Comparison of ENCODE assay signal across 8 cellular contexts in genomic region chr1:46533179-46533864, GRCh38. TPM values are rescaled to one million over a fixed set of nuclear protein-coding genes. Genes with fewer than 3 reads are reported as not detected.
DNase-seq lines count a peak whose midpoint lies in the region; ATAC-seq and FAIRE-seq lines count a peak whose summit lies in the region.

No MANE protein-coding gene starts in this region.

- H3K23ac ChIP-seq in trophoblast cell (ENCODE audit: low read length): no peak overlapping the region

- no peak overlapping the region for H2AFZ ChIP-seq in trophoblast cell (ENCODE audit: insufficient read depth, low read length, poor library complexity)

- ATAC-seq in GM21390 (IDR thresholded peaks at IDR 0.05; ENCODE audit: unreplicated experiment): no peak

- H3K9ac ChIP-seq in NT2/D1 (ENCODE audit: insufficient read length, low read depth): peak overlapping the region; percentile 79
- H3K9ac ChIP-seq in trophoblast cell (ENCODE audit: low read length): no peak overlapping the region

- DNase-seq in GM03348 (ENCODE audit: low spot score) (peak; percentile 73), NT2/D1 (ENCODE audit: low read depth, low spot score) (no peak), globus pallidus (ENCODE audit: low spot score) (peak; percentile 19), trophoblast cell (peak in 1 of 2 donors; percentile 40), urothelium cell line (ENCODE audit: low spot score) (no peak), HT-29 (ENCODE audit: low spot score) (no peak)
- peak in 3 of 4 experiments; percentile 17 to 51 (median 23) for DNase-seq in activated naive CD4-positive, alpha-beta T cell (lab: John Stamatoyannopoulos, UW)

- H3K36me3 ChIP-seq in NT2/D1 (ENCODE audit: insufficient read depth, insufficient read length, low read length) (no peaks in the 10 kb centered on the region), trophoblast cell (ENCODE audit: control insufficient read depth in 1 of 2, insufficient read depth in 2 of 2, low read length in 2 of 2) (no peaks in the 10 kb centered on the region)

- FAIRE-seq in urothelium cell line (lab: Jason Lieb, UNC): no peak

- no peak overlapping the region for H3K4ac ChIP-seq in trophoblast cell (ENCODE audit: low read depth, low read length)

- H2AK5ac ChIP-seq in trophoblast cell (ENCODE audit: low read length): no peak overlapping the region

- H3K9me3 ChIP-seq in NT2/D1 (ENCODE audit: insufficient read depth, low read length): peaks cover 10% of the 10 kb centered on the region
- peaks cover 2% of the 10 kb centered on the region for H3K9me3 ChIP-seq in trophoblast cell (ENCODE audit: insufficient read depth, low read depth, low read length)

- peak overlapping the region; percentile 86 for H3K4me2 ChIP-seq in trophoblast cell (ENCODE audit: low read length)

- no peak overlapping the region for H3K18ac ChIP-seq in trophoblast cell (ENCODE audit: low read length)

- no peaks in the 10 kb centered on the region for H3K79me2 ChIP-seq in trophoblast cell (ENCODE audit: control insufficient read depth, insufficient read depth, low read length, poor library complexity)

- no CpG with 5 or more reads among the region's 71 CpGs for WGBS in trophoblast cell (ENCODE audit: extremely low coverage, insufficient coverage, insufficient read length)

- no peak overlapping the region for H4K12ac ChIP-seq in trophoblast cell (ENCODE audit: low read depth, low read length)

- H2BK12ac ChIP-seq in trophoblast cell (ENCODE audit: low read length): no peak overlapping the region

- no peaks in the 10 kb centered on the region for H3K79me1 ChIP-seq in trophoblast cell (ENCODE audit: low read length)

- H2BK120ac ChIP-seq in trophoblast cell (ENCODE audit: insufficient read depth, low read length, poor library complexity): no peak overlapping the region

- no peak overlapping the region for H3K14ac ChIP-seq in trophoblast cell (ENCODE audit: low read length)

- peaks cover 26% of the 10 kb centered on the region for H3K4me1 ChIP-seq in NT2/D1 (ENCODE audit: insufficient read depth, insufficient read length)
- H3K4me1 ChIP-seq in trophoblast cell (ENCODE audit: control insufficient read depth in 1 of 2, insufficient read depth in 2 of 2, low read length in 2 of 2): peaks cover 6 to 7% of the 10 kb centered on the region in 2 experiments

- no peak overlapping the region for H3K27ac ChIP-seq in trophoblast cell (ENCODE audit: low read depth, low read length)

- H4K8ac ChIP-seq in trophoblast cell (ENCODE audit: low read depth, low read length): no peak overlapping the region

- H3K4me3 ChIP-seq in NT2/D1 (ENCODE audit: insufficient read length, low read depth) (peak overlapping the region; percentile 45), trophoblast cell (ENCODE audit: low read depth, low read length) (peak overlapping the region; percentile 60)

- H3K27me3 ChIP-seq in NT2/D1 (ENCODE audit: insufficient read depth, insufficient read length): peaks cover 89% of the 10 kb centered on the region
- peaks cover 21% of the 10 kb centered on the region for H3K27me3 ChIP-seq in trophoblast cell (ENCODE audit: insufficient read depth, low read length)

- no peak overlapping the region for H4K91ac ChIP-seq in trophoblast cell (ENCODE audit: low read depth, low read length)

- H2BK5ac ChIP-seq in trophoblast cell (ENCODE audit: low read depth, low read length, poor library complexity): no peak overlapping the region

RNA-seq across cellular contexts. Expression of gene KNCN, which starts 18.1 kb away (rescaled TPM):
- polyA plus RNA-seq in trophoblast cell (2013): not detected in 2 replicates
- not detected in 2 replicates for total RNA-seq in HT-29 (2014; rRNA removed; shearing (Covaris generic))

RNA-seq across cellular contexts. Expression of gene DMBX1, which starts 43.7 kb away (rescaled TPM):
- not detected in 2 replicates for polyA plus RNA-seq in trophoblast cell (2013)
- 3.0 and 3.1 TPM in 2 replicates for total RNA-seq in HT-29 (2014; rRNA removed; shearing (Covaris generic))

Comparison
In these comparisons a context has a peak if more than half of its experiments do, and no peak if none do; other contexts are left out.
1. DNase-seq: peak in GM03348 (single experiment), activated naive CD4-positive, alpha-beta T cell (3 of 4) and globus pallidus (single experiment); none in NT2/D1 (single experiment), urothelium cell line (single experiment) and HT-29 (single experiment).